40 cellular contexts compared by ENCODE assay signal in genomic region chr1:47137925-47138615, GRCh38. TPM values are rescaled to one million over a fixed set of nuclear protein-coding genes. Genes with fewer than 3 reads are reported as not detected.
"Had no signal": no experiment of that assay in that cellular context is flagged by ENCODE, and none has a peak within 500 bp of the region (broad histone marks: within the 10 kb centered on the region; RNA-seq: fewer than 3 reads in every experiment).

No MANE protein-coding gene starts in this region.

- H3K9me3 Mint-ChIP-seq: activated CD4-positive, alpha-beta memory T cell treated with anti-CD3 and anti-CD28 coated beads for 36 hours; activated CD4-positive, alpha-beta T cell treated with anti-CD3 and anti-CD28 coated beads, Interleukin-2, amount 10 ng/mL, durations not matched to agents 24 days and 14 days; activated naive CD4-positive, alpha-beta T cell treated with anti-CD3 and anti-CD28 coated beads for 36 hours; activated naive CD4-positive, alpha-beta T cell treated with anti-CD3 and anti-CD28 coated beads, Interleukin-2, amount 50 U/mL, for 24 hours; activated naive CD8-positive, alpha-beta T cell treated with anti-CD3 and anti-CD28 coated beads for 36 hours; activated naive CD8-positive, alpha-beta T cell treated with anti-CD3 and anti-CD28 coated beads, Interleukin-2, amount 50 U/mL, for 24 hours; activated T-helper 1 cell treated with anti-CD3 and anti-CD28 coated beads, Interleukin-12 subunit alpha, Interleukin-12 subunit beta, Interleukin-2, Interleukin-4 antibody, amounts not matched to agents 30 ng/mL and 10 ng/mL and 1 ng/mL, durations not matched to agents 14 hours and 24 hours and 36 hours; activated T-helper 2 cell treated with anti-CD3 and anti-CD28 coated beads, Interferon-gamma antibody, Interleukin-2, Interleukin-4, amounts not matched to agents 10 μg/mL and 5 μg/mL and 100 μg/mL, durations not matched to agents 14 hours and 24 hours and 36 hours; effector memory CD8-positive, alpha-beta T cell had no signal

- DNase-seq: activated CD4-positive, alpha-beta memory T cell treated with anti-CD3 and anti-CD28 coated beads for 36 hours; activated CD4-positive, alpha-beta T cell treated with anti-CD3 and anti-CD28 coated beads for 36 hours; activated CD4-positive, alpha-beta T cell treated with anti-CD3 and anti-CD28 coated beads, Interleukin-2, amount 10 ng/mL, durations not matched to agents 24 days and 14 days; activated CD4-positive, CD25-positive, alpha-beta regulatory T cell; activated CD4-positive, CD25-positive, alpha-beta regulatory T cell treated with anti-CD3 and anti-CD28 coated beads, Interleukin-2, amount 50 U/mL, for 72 hours; activated CD8-positive, alpha-beta memory T cell treated with anti-CD3 and anti-CD28 coated beads, Interleukin-2, amount 10 ng/mL, durations not matched to agents 7 days and 5 days; activated CD8-positive, alpha-beta memory T cell treated with anti-CD3 and anti-CD28 coated beads, Interleukin-2, amount 50 U/mL, for 4 hours; activated CD8-positive, alpha-beta T cell treated with anti-CD3 and anti-CD28 coated beads, Interleukin-2, amount 10 ng/mL, durations not matched to agents 7 days and 5 days; activated effector memory CD4-positive, alpha-beta T cell treated with anti-CD3 and anti-CD28 coated beads, Interleukin-2, amount 50 U/mL, for 16 hours; activated naive CD4-positive, alpha-beta T cell treated with anti-CD3 and anti-CD28 coated beads for 36 hours; activated naive CD8-positive, alpha-beta T cell treated with anti-CD3 and anti-CD28 coated beads for 36 hours; activated naive CD8-positive, alpha-beta T cell treated with anti-CD3 and anti-CD28 coated beads, Interleukin-2, amount 50 U/mL, for 24 hours; activated T-cell treated with anti-CD3 and anti-CD28 coated beads, Interleukin-2, amount 50 U/mL, for 1 hour; activated T-cell treated with anti-CD3 and anti-CD28 coated beads, Interleukin-2, amount 50 U/mL, for 48 hours; adrenal gland; amygdala; aorta; body of pancreas; caudate nucleus; cortex of kidney; dermis blood vessel endothelial cell; effector CD4-positive, alpha-beta T cell; effector memory CD8-positive, alpha-beta T cell; esophagus squamous epithelium; foreskin melanocyte; T-helper 2 cell had no signal

- FAIRE-seq: colon, endometrium, endothelial cell of umbilical vein had no signal

- H3K27ac ChIP-seq: adrenal gland, body of pancreas, epithelial cell of prostate, esophagus squamous epithelium, gastroesophageal sphincter had no signal

- H3K4me3 Mint-ChIP-seq: activated CD4-positive, alpha-beta memory T cell treated with anti-CD3 and anti-CD28 coated beads for 36 hours; activated CD4-positive, alpha-beta T cell treated with anti-CD3 and anti-CD28 coated beads for 36 hours; activated CD4-positive, alpha-beta T cell treated with anti-CD3 and anti-CD28 coated beads, Interleukin-2, amount 10 ng/mL, durations not matched to agents 24 days and 14 days; activated CD8-positive, alpha-beta memory T cell treated with anti-CD3 and anti-CD28 coated beads, Interleukin-2, amount 10 ng/mL, durations not matched to agents 7 days and 5 days; activated CD8-positive, alpha-beta T cell treated with anti-CD3 and anti-CD28 coated beads, Interleukin-2, amount 10 ng/mL, durations not matched to agents 7 days and 5 days; activated naive CD4-positive, alpha-beta T cell treated with anti-CD3 and anti-CD28 coated beads for 36 hours; activated naive CD4-positive, alpha-beta T cell treated with anti-CD3 and anti-CD28 coated beads, Interleukin-2, amount 50 U/mL, for 24 hours; activated naive CD8-positive, alpha-beta T cell treated with anti-CD3 and anti-CD28 coated beads for 36 hours; activated naive CD8-positive, alpha-beta T cell treated with anti-CD3 and anti-CD28 coated beads, Interleukin-2, amount 50 U/mL, for 24 hours; activated T-helper 1 cell treated with anti-CD3 and anti-CD28 coated beads, Interleukin-12 subunit alpha, Interleukin-12 subunit beta, Interleukin-2, Interleukin-4 antibody, amounts not matched to agents 30 ng/mL and 10 ng/mL and 1 ng/mL, durations not matched to agents 14 hours and 24 hours and 36 hours; effector memory CD8-positive, alpha-beta T cell had no signal

- H3K9me3 ChIP-seq: adrenal gland, body of pancreas, esophagus squamous epithelium, gastroesophageal sphincter had no signal

- H3K36me3 ChIP-seq: adrenal gland, esophagus squamous epithelium, gastroesophageal sphincter had no signal

- H3K4me1 Mint-ChIP-seq: activated CD4-positive, alpha-beta T cell treated with anti-CD3 and anti-CD28 coated beads for 36 hours; activated CD4-positive, alpha-beta T cell treated with anti-CD3 and anti-CD28 coated beads, Interleukin-2, amount 10 ng/mL, durations not matched to agents 24 days and 14 days; activated CD8-positive, alpha-beta memory T cell treated with anti-CD3 and anti-CD28 coated beads, Interleukin-2, amount 10 ng/mL, durations not matched to agents 7 days and 5 days; activated naive CD4-positive, alpha-beta T cell treated with anti-CD3 and anti-CD28 coated beads, Interleukin-2, amount 50 U/mL, for 24 hours; activated naive CD8-positive, alpha-beta T cell treated with anti-CD3 and anti-CD28 coated beads for 36 hours; activated naive CD8-positive, alpha-beta T cell treated with anti-CD3 and anti-CD28 coated beads, Interleukin-2, amount 50 U/mL, for 24 hours had no signal

- H3K36me3 Mint-ChIP-seq: activated CD4-positive, alpha-beta memory T cell treated with anti-CD3 and anti-CD28 coated beads for 36 hours; activated CD8-positive, alpha-beta memory T cell treated with anti-CD3 and anti-CD28 coated beads, Interleukin-2, amount 10 ng/mL, durations not matched to agents 7 days and 5 days; activated naive CD4-positive, alpha-beta T cell treated with anti-CD3 and anti-CD28 coated beads, Interleukin-2, amount 50 U/mL, for 24 hours; activated naive CD8-positive, alpha-beta T cell treated with anti-CD3 and anti-CD28 coated beads for 36 hours had no signal

- H3K4me3 ChIP-seq: adrenal gland, body of pancreas, esophagus squamous epithelium, gastroesophageal sphincter had no signal

- ATAC-seq: activated CD4-positive, alpha-beta T cell treated with anti-CD3 and anti-CD28 coated beads for 36 hours; activated CD8-positive, alpha-beta memory T cell treated with anti-CD3 and anti-CD28 coated beads, Interleukin-2, amount 10 ng/mL, durations not matched to agents 7 days and 5 days; activated CD8-positive, alpha-beta T cell treated with anti-CD3 and anti-CD28 coated beads, Interleukin-2, amount 10 ng/mL, durations not matched to agents 7 days and 5 days; activated naive CD8-positive, alpha-beta T cell treated with anti-CD3 and anti-CD28 coated beads, Interleukin-2, amount 50 U/mL, for 24 hours; body of pancreas; effector memory CD8-positive, alpha-beta T cell; gastroesophageal sphincter had no signal

- H3K27me3 ChIP-seq: adrenal gland, body of pancreas had no signal

- H3K4me1 ChIP-seq: adrenal gland, body of pancreas, esophagus squamous epithelium, gastroesophageal sphincter had no signal

- H3K27ac Mint-ChIP-seq: activated CD4-positive, alpha-beta memory T cell treated with anti-CD3 and anti-CD28 coated beads for 36 hours; activated CD4-positive, alpha-beta T cell treated with anti-CD3 and anti-CD28 coated beads for 36 hours; activated CD4-positive, alpha-beta T cell treated with anti-CD3 and anti-CD28 coated beads, Interleukin-2, amount 10 ng/mL, durations not matched to agents 24 days and 14 days; activated CD8-positive, alpha-beta memory T cell treated with anti-CD3 and anti-CD28 coated beads, Interleukin-2, amount 10 ng/mL, durations not matched to agents 7 days and 5 days; activated CD8-positive, alpha-beta T cell treated with anti-CD3 and anti-CD28 coated beads, Interleukin-2, amount 10 ng/mL, durations not matched to agents 7 days and 5 days; activated naive CD4-positive, alpha-beta T cell treated with anti-CD3 and anti-CD28 coated beads for 36 hours; activated naive CD4-positive, alpha-beta T cell treated with anti-CD3 and anti-CD28 coated beads, Interleukin-2, amount 50 U/mL, for 24 hours; activated naive CD8-positive, alpha-beta T cell treated with anti-CD3 and anti-CD28 coated beads for 36 hours; activated naive CD8-positive, alpha-beta T cell treated with anti-CD3 and anti-CD28 coated beads, Interleukin-2, amount 50 U/mL, for 24 hours; activated T-helper 1 cell treated with anti-CD3 and anti-CD28 coated beads, Interleukin-12 subunit alpha, Interleukin-12 subunit beta, Interleukin-2, Interleukin-4 antibody, amounts not matched to agents 30 ng/mL and 10 ng/mL and 1 ng/mL, durations not matched to agents 14 hours and 24 hours and 36 hours; activated T-helper 2 cell treated with anti-CD3 and anti-CD28 coated beads, Interferon-gamma antibody, Interleukin-2, Interleukin-4, amounts not matched to agents 10 μg/mL and 5 μg/mL and 100 μg/mL, durations not matched to agents 14 hours and 24 hours and 36 hours; effector memory CD8-positive, alpha-beta T cell had no signal

RNA-seq across cellular contexts. Expression of gene CYP4A22, which starts 0.8 kb away (rescaled TPM):
- total RNA-seq: activated CD4-positive, alpha-beta memory T cell treated with anti-CD3 and anti-CD28 coated beads for 36 hours; activated CD4-positive, alpha-beta T cell treated with anti-CD3 and anti-CD28 coated beads for 36 hours; activated CD4-positive, alpha-beta T cell treated with anti-CD3 and anti-CD28 coated beads, Interleukin-2, amount 10 ng/mL, durations not matched to agents 24 days and 14 days; activated CD8-positive, alpha-beta memory T cell treated with anti-CD3 and anti-CD28 coated beads for 36 hours; activated CD8-positive, alpha-beta memory T cell treated with anti-CD3 and anti-CD28 coated beads, Interleukin-2, amount 10 ng/mL, durations not matched to agents 7 days and 5 days; activated CD8-positive, alpha-beta T cell treated with anti-CD3 and anti-CD28 coated beads, Interleukin-2, amount 10 ng/mL, durations not matched to agents 7 days and 5 days; activated naive CD4-positive, alpha-beta T cell treated with anti-CD3 and anti-CD28 coated beads for 36 hours; activated naive CD8-positive, alpha-beta T cell treated with anti-CD3 and anti-CD28 coated beads for 36 hours; activated T-helper 1 cell treated with anti-CD3 and anti-CD28 coated beads, Interleukin-12 subunit alpha, Interleukin-12 subunit beta, Interleukin-2, Interleukin-4 antibody, amounts not matched to agents 30 ng/mL and 10 ng/mL and 1 ng/mL, durations not matched to agents 14 hours and 24 hours and 36 hours; activated T-helper 2 cell treated with anti-CD3 and anti-CD28 coated beads, Interferon-gamma antibody, Interleukin-2, Interleukin-4, amounts not matched to agents 10 μg/mL and 5 μg/mL and 100 μg/mL, durations not matched to agents 14 hours and 24 hours and 36 hours; adrenal gland; body of pancreas; chondrocyte; dermis blood vessel endothelial cell; endothelial cell of umbilical vein; fibroblast of lung; fibroblast of villous mesenchyme; glomerular endothelial cell; T-helper 1 cell treated with Interleukin-12 subunit alpha and Interleukin-12 subunit beta and Interleukin-4 antibody, amounts not matched to agents 30 ng/mL and 1 ng/mL, for 36 hours had no signal
- polyA plus RNA-seq: adrenal gland, endothelial cell of umbilical vein, fibroblast of lung had no signal

RNA-seq across cellular contexts. Expression of gene PDZK1IP1, which starts 51.8 kb away (rescaled TPM):
- total RNA-seq: activated CD4-positive, alpha-beta memory T cell treated with anti-CD3 and anti-CD28 coated beads for 36 hours; activated CD4-positive, alpha-beta T cell treated with anti-CD3 and anti-CD28 coated beads for 36 hours; activated CD4-positive, alpha-beta T cell treated with anti-CD3 and anti-CD28 coated beads, Interleukin-2, amount 10 ng/mL, durations not matched to agents 24 days and 14 days; activated CD8-positive, alpha-beta memory T cell treated with anti-CD3 and anti-CD28 coated beads for 36 hours; activated CD8-positive, alpha-beta memory T cell treated with anti-CD3 and anti-CD28 coated beads, Interleukin-2, amount 10 ng/mL, durations not matched to agents 7 days and 5 days; activated CD8-positive, alpha-beta T cell treated with anti-CD3 and anti-CD28 coated beads, Interleukin-2, amount 10 ng/mL, durations not matched to agents 7 days and 5 days; activated naive CD4-positive, alpha-beta T cell treated with anti-CD3 and anti-CD28 coated beads for 36 hours; activated naive CD8-positive, alpha-beta T cell treated with anti-CD3 and anti-CD28 coated beads for 36 hours; activated T-helper 1 cell treated with anti-CD3 and anti-CD28 coated beads, Interleukin-12 subunit alpha, Interleukin-12 subunit beta, Interleukin-2, Interleukin-4 antibody, amounts not matched to agents 30 ng/mL and 10 ng/mL and 1 ng/mL, durations not matched to agents 14 hours and 24 hours and 36 hours; activated T-helper 2 cell treated with anti-CD3 and anti-CD28 coated beads, Interferon-gamma antibody, Interleukin-2, Interleukin-4, amounts not matched to agents 10 μg/mL and 5 μg/mL and 100 μg/mL, durations not matched to agents 14 hours and 24 hours and 36 hours; chondrocyte; endothelial cell of umbilical vein; fibroblast of lung; glomerular endothelial cell; T-helper 1 cell treated with Interleukin-12 subunit alpha and Interleukin-12 subunit beta and Interleukin-4 antibody, amounts not matched to agents 30 ng/mL and 1 ng/mL, for 36 hours had no signal
- polyA plus RNA-seq: fibroblast of lung had no signal
